Comparison of ENCODE assay signal across 19 cellular contexts in the genomic region with DNA sequence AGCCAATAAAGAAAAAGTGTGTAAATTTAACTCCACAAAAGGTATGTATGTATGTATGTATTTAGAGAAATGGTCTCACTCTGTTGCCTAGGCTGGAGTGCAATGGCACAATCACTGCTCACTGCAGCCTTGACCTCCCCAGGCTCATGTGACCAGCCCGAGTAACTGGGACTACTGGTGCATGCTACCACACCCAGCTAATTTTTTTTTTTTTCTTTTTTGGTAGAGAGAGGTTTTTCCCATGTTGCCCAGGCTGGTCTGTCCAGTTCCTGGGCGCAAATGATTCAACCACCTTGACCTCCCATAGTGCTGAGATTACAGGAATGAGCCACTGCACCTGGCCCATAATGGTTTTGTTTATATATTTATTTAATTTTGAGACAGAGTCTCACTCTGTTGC.
DNase-seq lines count a peak whose midpoint lies in the region; ATAC-seq and TF ChIP-seq lines count a peak whose summit lies in the region.
"Had no signal": no experiment of that assay in that cellular context is flagged by ENCODE, and none has a peak within 500 bp of the region (broad histone marks: within the 10 kb centered on the region; RNA-seq: fewer than 3 reads in every experiment).

No MANE protein-coding gene starts in this region.

- TF ChIP-seq RAD21 in Ishikawa (IDR thresholded peaks at IDR 0.05; ENCODE audit: low read depth), result no peak

- TF ChIP-seq EP300 in Ishikawa (IDR thresholded peaks at IDR 0.05; ENCODE audit: borderline replicate concordance), result no peak

- no peaks in the 10 kb centered on the region for H3K27me3 Mint-ChIP-seq in Calu3 (ENCODE audit: unreplicated experiment)
- H3K27me3 Mint-ChIP-seq in natural killer cell treated with Interleukin-12 subunit alpha and Interleukin-12 subunit beta and Interleukin-15 and Interleukin-18, amount 100 ng/mL, for 72 hours, result peaks cover 11 to 15% of the 10 kb centered on the region in 2 donors
- H3K27me3 Mint-ChIP-seq: B cell had no signal

- no peak for TF ChIP-seq CTCF in Calu3 (IDR thresholded peaks at IDR 0.05; ENCODE audit: unreplicated experiment)
- TF ChIP-seq CTCF in epithelial cell of esophagus (IDR thresholded peaks at IDR 0.05; ENCODE audit: insufficient read depth, low read depth, low read length, missing control alignments), result no peak
- TF ChIP-seq CTCF in heart left ventricle (IDR thresholded peaks at IDR 0.05), result no peak

- no peak overlapping the region for H3K27ac ChIP-seq in heart left ventricle
- H3K27ac ChIP-seq: BLaER1 treated with 17β-estradiol and CSF1 and Interleukin-3, amounts not matched to agents 10 nM and 100 nM had no signal

- H3K27ac Mint-ChIP-seq in Calu3 (ENCODE audit: unreplicated experiment), result peak overlapping the region; percentile 50
- H3K27ac Mint-ChIP-seq in natural killer cell treated with Interleukin-12 subunit alpha and Interleukin-12 subunit beta and Interleukin-15 and Interleukin-18, amount 100 ng/mL, for 72 hours, result no peak overlapping the region
- H3K27ac Mint-ChIP-seq: B cell; CD8-positive, alpha-beta T cell; HFFc6; IgD-negative memory B cell had no signal

- BruUV-seq in Calu3 (replicated peaks; lab: Mats Ljungman, UMichigan), result no TSS peak

- WGBS in heart left ventricle, 4 donors, result 79 to 82% (median 81%) methylated on average over 2 of the region's 2 CpGs

- intact Hi-C loops in Calu3 (cut with micrococcal nuclease; ENCODE audit: unreplicated experiment) (no loop called here), heart left ventricle (cut with DNase I) (loop anchor here in 2 of 10 donors (10.0 kb wide), 2 partner anchors 105 to 1065 kb away; no protein-coding TSS in a partner anchor)

- H3K4me3 ChIP-seq in epithelial cell of esophagus (ENCODE audit: low read length), result no peak overlapping the region
- no peak overlapping the region for H3K4me3 ChIP-seq in heart left ventricle
- H3K4me3 ChIP-seq: BLaER1 treated with 17β-estradiol and CSF1 and Interleukin-3, amounts not matched to agents 10 nM and 100 nM; GM12878 had no signal

- H3K4me3 Mint-ChIP-seq in Calu3 (ENCODE audit: low read depth, unreplicated experiment), result no peak overlapping the region
- H3K4me3 Mint-ChIP-seq in natural killer cell treated with Interleukin-12 subunit alpha and Interleukin-12 subunit beta and Interleukin-15 and Interleukin-18, amount 100 ng/mL, for 72 hours, result no peak overlapping the region
- H3K4me3 Mint-ChIP-seq: B cell; CD8-positive, alpha-beta T cell; HFFc6; IgD-negative memory B cell had no signal

- no peaks in the 10 kb centered on the region for H3K9me3 ChIP-seq in heart left ventricle
- H3K9me3 ChIP-seq: BLaER1 treated with 17β-estradiol and CSF1 and Interleukin-3, amounts not matched to agents 10 nM and 100 nM had no signal

- H3K36me3 Mint-ChIP-seq in Calu3 (ENCODE audit: insufficient read depth, unreplicated experiment), result peaks cover 15% of the 10 kb centered on the region
- no peaks in the 10 kb centered on the region for H3K36me3 Mint-ChIP-seq in natural killer cell treated with Interleukin-12 subunit alpha and Interleukin-12 subunit beta and Interleukin-15 and Interleukin-18, amount 100 ng/mL, for 72 hours
- H3K36me3 Mint-ChIP-seq: CD8-positive, alpha-beta T cell; IgD-negative memory B cell had no signal

- H3K9me3 Mint-ChIP-seq in Calu3 (ENCODE audit: low read depth, unreplicated experiment), result no peaks in the 10 kb centered on the region
- no peaks in the 10 kb centered on the region for H3K9me3 Mint-ChIP-seq in natural killer cell treated with Interleukin-12 subunit alpha and Interleukin-12 subunit beta and Interleukin-15 and Interleukin-18, amount 100 ng/mL, for 72 hours
- H3K9me3 Mint-ChIP-seq: CD8-positive, alpha-beta T cell; HFFc6 had no signal

- peaks cover 74% of the 10 kb centered on the region for H3K4me1 Mint-ChIP-seq in Calu3 (ENCODE audit: low read depth, unreplicated experiment)
- peaks cover 16 to 21% of the 10 kb centered on the region in 2 donors for H3K4me1 Mint-ChIP-seq in natural killer cell treated with Interleukin-12 subunit alpha and Interleukin-12 subunit beta and Interleukin-15 and Interleukin-18, amount 100 ng/mL, for 72 hours (ENCODE audit: low read depth in 2 of 2)

- no peaks in the 10 kb centered on the region for H3K4me1 ChIP-seq in heart left ventricle

- CTCF ChIA-PET in Calu3 (lab: Charles Lee), result interaction anchor here (0.6 to 1.1 kb wide), 3 partner anchors 126 to 491 kb away, joined by 3 to 4 read pairs (median 4); no protein-coding TSS in a partner anchor

- ATAC-seq in natural killer cell treated with Interleukin-12 subunit alpha and Interleukin-12 subunit beta and Interleukin-15 and Interleukin-18, amount 100 ng/mL, for 72 hours, result no peak
- ATAC-seq in heart left ventricle, result no peak
- ATAC-seq: CD8-positive, alpha-beta T cell; GM12878; HCT116; HepG2 had no signal

- H3K36me3 ChIP-seq in heart left ventricle, result no peaks in the 10 kb centered on the region
- H3K36me3 ChIP-seq: BLaER1 treated with 17β-estradiol and CSF1 and Interleukin-3, amounts not matched to agents 10 nM and 100 nM had no signal

- peaks cover 0 to 37% (median 0%) of the 10 kb centered on the region in 9 donors for H3K27me3 ChIP-seq in heart left ventricle
- H3K27me3 ChIP-seq: BLaER1 treated with 17β-estradiol and CSF1 and Interleukin-3, amounts not matched to agents 10 nM and 100 nM had no signal

- TF ChIP-seq POLR2A in heart left ventricle (IDR thresholded peaks at IDR 0.05), result no peak

- DNase-seq in Calu3, result peak; percentile 66
- DNase-seq in epithelial cell of esophagus (ENCODE audit: low read depth), result peak; percentile 8
- peak; percentile 49 for DNase-seq in renal cortical epithelial cell (ENCODE audit: low read depth)
- DNase-seq in stimulated activated CD4-positive, alpha-beta T cell treated with anti-CD3 and anti-CD28 coated beads, Interleukin-4, amount 100 ng/mL, for 4 hours, result no peak
- DNase-seq in natural killer cell treated with Interleukin-12 subunit alpha and Interleukin-12 subunit beta and Interleukin-15 and Interleukin-18, amount 100 ng/mL, for 72 hours (ENCODE audit: low spot score), result no peak
- DNase-seq in heart left ventricle, result no peak
- DNase-seq: CD8-positive, alpha-beta T cell; DMS79 treated with DMSO at 0.1 percent for 48 hours; GF-D8; GOT3; H7; HFFc6 had no signal

TF ChIP-seq in Ishikawa, 13 proteins besides CTCF, POLR2A, EP300 and RAD21:
- no peak for TF ChIP-seq YY1 (IDR thresholded peaks at IDR 0.05; ENCODE audit: low read depth)
- TF ChIP-seq, protein P1, sequence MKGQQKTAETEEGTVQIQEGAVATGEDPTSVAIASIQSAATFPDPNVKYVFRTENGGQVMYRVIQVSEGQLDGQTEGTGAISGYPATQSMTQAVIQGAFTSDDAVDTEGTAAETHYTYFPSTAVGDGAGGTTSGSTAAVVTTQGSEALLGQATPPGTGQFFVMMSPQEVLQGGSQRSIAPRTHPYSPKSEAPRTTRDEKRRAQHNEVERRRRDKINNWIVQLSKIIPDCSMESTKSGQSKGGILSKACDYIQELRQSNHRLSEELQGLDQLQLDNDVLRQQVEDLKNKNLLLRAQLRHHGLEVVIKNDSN (IDR thresholded peaks at IDR 0.05), result peak; percentile 65; the same call in 1 of the 2 replicates
TF ChIP-seq in Ishikawa: peak in this region for 1.

Comparison
In these comparisons a context has a peak if more than half of its experiments do, and no peak if none do; other contexts are left out.
1. DNase-seq: peak in Calu3 (single experiment), epithelial cell of esophagus (single experiment) and renal cortical epithelial cell (single experiment); none in stimulated activated CD4-positive, alpha-beta T cell treated with anti-CD3 and anti-CD28 coated beads, Interleukin-4, amount 100 ng/mL, for 4 hours (0 of 2), natural killer cell treated with Interleukin-12 subunit alpha and Interleukin-12 subunit beta and Interleukin-15 and Interleukin-18, amount 100 ng/mL, for 72 hours (single experiment) and heart left ventricle (0 of 5).